Comparison of ENCODE assay signal across 14 cellular contexts in genomic region chr22:46102752-46103151, GRCh38. TPM values are rescaled to one million over a fixed set of nuclear protein-coding genes. Genes with fewer than 3 reads are reported as not detected.
DNase-seq lines count a peak whose midpoint lies in the region; ATAC-seq, FAIRE-seq and TF ChIP-seq lines count a peak whose summit lies in the region.
"Had no signal": no experiment of that assay in that cellular context is flagged by ENCODE, and none has a peak within 500 bp of the region (broad histone marks: within the 10 kb centered on the region; RNA-seq: fewer than 3 reads in every experiment).

No MANE protein-coding gene starts in this region.

- no peak overlapping the region for H4K5ac ChIP-seq in IMR-90 (ENCODE audit: low read depth, low read length)

- no peak overlapping the region for H2BK5ac ChIP-seq in IMR-90 (ENCODE audit: low read depth, low read length, poor library complexity, severe bottlenecking)

- H3K9ac ChIP-seq in IMR-90 (ENCODE audit: low read depth, low read length) (no peak overlapping the region), K562 (ENCODE audit: insufficient read depth in 1 of 2, low read depth in 2 of 2, low read length in 2 of 2) (no peak overlapping the region; a peak in 1 of 4 replicates)

- no peak overlapping the region for H3K4ac ChIP-seq in IMR-90 (ENCODE audit: low read depth, low read length)

- no peak overlapping the region for H2BK15ac ChIP-seq in IMR-90 (ENCODE audit: low read depth, low read length)

- TF ChIP-seq EP300 in K562 (IDR thresholded peaks at IDR 0.05; ENCODE audit: low read length), result no peak
- TF ChIP-seq EP300 in suprapubic skin (IDR thresholded peaks at IDR 0.05), result no peak

- no peak for DNase-seq in IMR-90
- no peak for DNase-seq in K562 (ENCODE audit: extremely low read depth in 1 of 4, low spot score in 3 of 4)
- DNase-seq in lower lobe of right lung, result no peak
- DNase-seq in suprapubic skin (ENCODE audit: low spot score in 2 of 2), result no peak
- no peak for DNase-seq in KBM-7
- no peak for DNase-seq in Kasumi-1 (lab: John Stamatoyannopoulos, UW)
- no peak for DNase-seq in RKO (ENCODE audit: low spot score)
- DNase-seq in stimulated activated naive CD8-positive, alpha-beta T cell treated with anti-CD3 and anti-CD28 coated beads, Interleukin-15, Interleukin-2, amounts not matched to agents 100 U/mL and 50 U/mL, for 24 hours, result no peak
- DNase-seq: activated CD4-positive, alpha-beta T cell treated with anti-CD3 and anti-CD28 coated beads, Interleukin-2, amount 50 U/mL, for 48 hours; NCI-H1092 treated with DMSO at 0.1 percent for 48 hours; NCI-H446; stimulated activated CD4-positive, alpha-beta T cell treated with anti-CD3 and anti-CD28 coated beads, Interleukin-2, amount 100 ng/mL, for 48 hours; T-helper 9 cell had no signal

- dilution Hi-C loops in IMR-90 (cut with HindIII; ENCODE audit: low sequenced_read_pairs, unreplicated experiment), result no loop called here

- CTCF ChIA-PET in IMR-90 (lab: Yijun Ruan, JAX) (no interaction called here), K562 (lab: Yijun Ruan, JAX; ENCODE audit: low intra/inter-chr PET ratio) (no interaction called here)

- H3K9me1 ChIP-seq in IMR-90 (ENCODE audit: insufficient read depth, low read length) (no peaks in the 10 kb centered on the region), K562 (ENCODE audit: control insufficient read depth, insufficient read depth, low read length) (no peaks in the 10 kb centered on the region)

- intact Hi-C loops in IMR-90 (cut with micrococcal nuclease) (no loop called here), K562 (cut with micrococcal nuclease) (no loop called here), lower lobe of right lung (cut with DNase I) (no loop called here)

- H3K27ac ChIP-seq in IMR-90 (ENCODE audit: insufficient read depth, low read length), result no peak overlapping the region
- H3K27ac ChIP-seq in K562 (ENCODE audit: extremely low read depth, low read depth, low read length), result no peak overlapping the region
- peak overlapping the region; percentile 62 for H3K27ac ChIP-seq in lower lobe of right lung
- peak overlapping the region; percentile 92 for H3K27ac ChIP-seq in suprapubic skin

- H3K23ac ChIP-seq in IMR-90 (ENCODE audit: low read depth, low read length), result no peak overlapping the region

- no peak overlapping the region for H3K14ac ChIP-seq in IMR-90 (replicated peaks; ENCODE audit: low read depth, low read length)

- no peak for TF ChIP-seq POLR2A in IMR-90 (IDR thresholded peaks at IDR 0.05; ENCODE audit: low read depth, low read length)
- no peak for TF ChIP-seq POLR2A in K562 (conservative IDR thresholded peaks at IDR 0.05)
- TF ChIP-seq POLR2A in suprapubic skin (IDR thresholded peaks at IDR 0.05), result no peak

- no peak for FAIRE-seq in K562 (lab: Jason Lieb, UNC)

- BruUV-seq in IMR-90 (replicated peaks; lab: Mats Ljungman, UMichigan), result no TSS peak
- no TSS peak for BruUV-seq in K562 (replicated peaks; lab: Mats Ljungman, UMichigan)

- H2AFZ ChIP-seq in IMR-90 (replicated peaks; ENCODE audit: low read length, poor library complexity) (peak overlapping the region; percentile 32), K562 (ENCODE audit: low read depth, low read length) (no peak overlapping the region)

- H4K91ac ChIP-seq in IMR-90 (ENCODE audit: insufficient read depth, low read depth, low read length), result no peak overlapping the region

- H2BK20ac ChIP-seq in IMR-90 (ENCODE audit: low read depth, low read length), result no peak overlapping the region

- TF ChIP-seq CTCF in IMR-90 (conservative IDR thresholded peaks at IDR 0.05; ENCODE audit: low read depth, low read length), result no peak
- no peak for TF ChIP-seq CTCF in K562 (IDR thresholded peaks at IDR 0.05 in 2 of 3, conservative IDR thresholded peaks at IDR 0.05 in 1 of 3; ENCODE audit: insufficient read depth in 2 of 3, low read depth in 1 of 3, low read length in 3 of 3)
- TF ChIP-seq CTCF in lower lobe of right lung (IDR thresholded peaks at IDR 0.05), result no peak
- no peak for TF ChIP-seq CTCF in suprapubic skin (IDR thresholded peaks at IDR 0.05)

- H3K9me3 ChIP-seq in IMR-90 (ENCODE audit: control insufficient read depth, insufficient read depth, low read length) (no peaks in the 10 kb centered on the region), K562 (replicated peaks; ENCODE audit: control insufficient read depth, insufficient read depth, low read depth, low read length) (no peaks in the 10 kb centered on the region), lower lobe of right lung (no peaks in the 10 kb centered on the region), suprapubic skin (no peaks in the 10 kb centered on the region)

- H4K20me1 ChIP-seq in IMR-90 (ENCODE audit: insufficient read depth, low read length) (peaks cover 33% of the 10 kb centered on the region), K562 (replicated peaks; ENCODE audit: control insufficient read depth, insufficient read depth, low read length) (no peaks in the 10 kb centered on the region)

- WGBS in IMR-90 (ENCODE audit: extremely low coverage in 2 of 2, insufficient read length in 1 of 2), 2 experiments, result 85% methylated on average over 10 of the region's 13 CpGs; no CpG with 5 or more reads in 1 of the 2 experiments
- WGBS in K562 (ENCODE audit: insufficient coverage, low coverage, missing lambda C conversion rate), result 27% methylated on average over 2 of the region's 13 CpGs
- 43% methylated on average over 10 of the region's 13 CpGs for WGBS in suprapubic skin

- TF ChIP-seq RAD21 in IMR-90 (IDR thresholded peaks at IDR 0.05; ENCODE audit: low read length) (no peak), K562 (CRISPR knock-in tag; conservative IDR thresholded peaks at IDR 0.05 in 1 of 2, IDR thresholded peaks at IDR 0.05 in 1 of 2) (no peak)

- H2AK5ac ChIP-seq in IMR-90 (ENCODE audit: low read depth, low read length), result no peak overlapping the region

- H4K8ac ChIP-seq in IMR-90 (ENCODE audit: low read depth in 2 of 2, low read length in 2 of 2), result no peak overlapping the region

- H3K36me3 ChIP-seq in IMR-90 (ENCODE audit: control insufficient read depth, insufficient read depth, low read length) (peaks cover 73% of the 10 kb centered on the region), K562 (ENCODE audit: control insufficient read depth, insufficient read depth, low read length) (peaks cover 2% of the 10 kb centered on the region; the same call in 1 of the 3 replicates), lower lobe of right lung (peaks cover 87% of the 10 kb centered on the region), suprapubic skin (peaks cover 71% of the 10 kb centered on the region)

- no peaks in the 10 kb centered on the region for H3K79me2 ChIP-seq in K562 (ENCODE audit: control insufficient read depth, insufficient read depth, low read length)

- H3K56ac ChIP-seq in IMR-90 (ENCODE audit: extremely low read depth, insufficient read depth, low read length), result no peak overlapping the region

- no peak for ATAC-seq in IMR-90 (ENCODE audit: low read depth)
- no peak for ATAC-seq in K562
- ATAC-seq in lower lobe of right lung, result no peak
- ATAC-seq in stimulated activated naive CD8-positive, alpha-beta T cell treated with anti-CD3 and anti-CD28 coated beads, Interleukin-15, Interleukin-2, amounts not matched to agents 100 U/mL and 50 U/mL, for 24 hours, result no peak
- ATAC-seq: stimulated activated memory B cell treated with anti-CD40 and anti-IgM and Interleukin-4, amounts not matched to agents 10 μg/mL and 1 μg/mL and 100 μg/mL, for 72 hours had no signal

- in situ Hi-C loops in IMR-90 (cut with MboI; ENCODE audit: low sequenced_read_pairs) (no loop called here), K562 (cut with MboI) (no loop called here), KBM-7 (cut with MboI; ENCODE audit: low pct_unique_long_range_greater_than_20kb, low sequenced_read_pairs) (no loop called here)

- peaks cover 18% of the 10 kb centered on the region for H3K4me1 ChIP-seq in IMR-90 (ENCODE audit: control insufficient read depth, insufficient read depth, low read length)
- H3K4me1 ChIP-seq in K562 (replicated peaks in 1 of 2; ENCODE audit: control insufficient read depth in 2 of 2, insufficient read depth in 2 of 2, low read length in 2 of 2), result peaks cover 0 to 39% of the 10 kb centered on the region in 2 experiments; a peak in 2 of 5 replicates
- peaks cover 67% of the 10 kb centered on the region for H3K4me1 ChIP-seq in lower lobe of right lung
- H3K4me1 ChIP-seq in suprapubic skin, result peaks cover 99% of the 10 kb centered on the region

- H3K4me3 ChIP-seq in IMR-90 (ENCODE audit: insufficient read depth, low read depth, low read length) (no peak overlapping the region), K562 (no peak overlapping the region), lower lobe of right lung (no peak overlapping the region), suprapubic skin (no peak overlapping the region)

- peak overlapping the region; percentile 28 for H2AK9ac ChIP-seq in IMR-90 (replicated peaks; ENCODE audit: low read depth, low read length, poor library complexity)

- H3K4me2 ChIP-seq in IMR-90 (ENCODE audit: low read depth, low read length) (no peak overlapping the region), K562 (ENCODE audit: insufficient read depth, low read length) (no peak overlapping the region)

- H2BK120ac ChIP-seq in IMR-90 (ENCODE audit: low read depth, low read length), result no peak overlapping the region

- POLR2A ChIA-PET in IMR-90 (lab: Charles Lee; ENCODE audit: unreplicated experiment) (no interaction called here), K562 (lab: Yijun Ruan, JAX) (no interaction called here)

- H3K18ac ChIP-seq in IMR-90 (ENCODE audit: low read depth, low read length), result no peak overlapping the region

- no peaks in the 10 kb centered on the region for H3K27me3 ChIP-seq in IMR-90 (ENCODE audit: control insufficient read depth, insufficient read depth, low read length)
- H3K27me3 ChIP-seq in K562 (ENCODE audit: control insufficient read depth in 2 of 2, insufficient read depth in 2 of 2, low read length in 2 of 2), result no peaks in the 10 kb centered on the region
- no peaks in the 10 kb centered on the region for H3K27me3 ChIP-seq in lower lobe of right lung (ENCODE audit: low read depth)
- H3K27me3 ChIP-seq in suprapubic skin, result no peaks in the 10 kb centered on the region

- peaks cover 28 to 85% of the 10 kb centered on the region in 2 experiments for H3K79me1 ChIP-seq in IMR-90 (ENCODE audit: low read depth in 1 of 2, low read length in 2 of 2)

RNA-seq across cellular contexts. Expression of gene PPARA, which starts 47.6 kb away (rescaled TPM):
- total RNA-seq in IMR-90 (2012; rRNA removed) (6.1 and 7.0 TPM in 2 replicates), K562 (2014; rRNA removed) (2.8 and 5.3 TPM in 2 replicates), K562 (2014; rRNA removed; fragmentation: Illumina TruSeq; extraction: Trizol) (3.4 and 4.3 TPM in 2 replicates), K562 (2015; rRNA removed; fragmentation: Illumina TruSeq; extraction: Trizol) (2.1 and 2.6 TPM in 2 replicates), K562 (2021) (4.1 and 5.9 TPM in 2 replicates), lower lobe of right lung (20.5 TPM), suprapubic skin (10 to 100 TPM; 18.7 to 53.8 (median 32.0) TPM)
- polyA plus RNA-seq in IMR-90 (2012; rRNA removed) (3.1 and 3.3 TPM in 2 replicates), K562 (2011; rRNA removed) (5.0 and 8.2 TPM in 2 replicates), K562 (2014; fragmentation: Illumina TruSeq; extraction: Trizol) (2.7 and 3.5 TPM in 2 replicates), K562 (2014; fragmentation: Nextera tagmentation; extraction: Ambion mirVana) (under 1 TPM; 0.64 to 0.87 TPM), K562 (2014; rRNA removed) (2.1 and 4.0 TPM in 2 replicates)
- polyA plus RNA-seq in IMR-90 (2012; cell fraction: cytosol; rRNA removed), result 3.2 and 3.3 TPM in 2 replicates
- 3.0 and 5.9 TPM in 2 replicates for polyA plus RNA-seq in IMR-90 (2012; cell fraction: nucleus; rRNA removed; ENCODE audit: low replicate concordance)
- 19.5 and 33.5 TPM in 2 replicates for total RNA-seq in K562 (2011; cell fraction: chromatin; rRNA removed; ENCODE audit: low replicate concordance)
- total RNA-seq in K562 (2011; cell fraction: nucleolus; rRNA removed), result 17.5 and 22.2 TPM in 2 replicates
- 28.0 and 34.4 TPM in 2 replicates for total RNA-seq in K562 (2011; cell fraction: nucleoplasm; rRNA removed)
- polyA plus RNA-seq in K562 (2011; cell fraction: cytosol; rRNA removed), result 1.8 and 5.0 TPM in 2 replicates
- 4.8 and 9.5 TPM in 2 replicates for polyA plus RNA-seq in K562 (2011; cell fraction: nucleus; rRNA removed)
- 3.6 and 4.1 TPM in 2 replicates for polyA plus RNA-seq in K562 (2012)
- 6.4 and 11.7 TPM in 2 replicates for polyA minus RNA-seq in K562 (2011; rRNA and poly(A)+ RNA removed)
- polyA minus RNA-seq in K562 (2011; cell fraction: cytosol; rRNA and poly(A)+ RNA removed), result 2.6 and 5.2 TPM in 2 replicates
- 4.4 and 13.0 TPM in 2 replicates for polyA minus RNA-seq in K562 (2011; cell fraction: nucleus; rRNA and poly(A)+ RNA removed)

Comparison
In these comparisons a context has a peak if more than half of its experiments do, and no peak if none do; other contexts are left out.
1. H3K27ac ChIP-seq: peak in lower lobe of right lung (single experiment) and suprapubic skin (single experiment); none in IMR-90 (single experiment) and K562 (single experiment).